In the genomic region with DNA sequence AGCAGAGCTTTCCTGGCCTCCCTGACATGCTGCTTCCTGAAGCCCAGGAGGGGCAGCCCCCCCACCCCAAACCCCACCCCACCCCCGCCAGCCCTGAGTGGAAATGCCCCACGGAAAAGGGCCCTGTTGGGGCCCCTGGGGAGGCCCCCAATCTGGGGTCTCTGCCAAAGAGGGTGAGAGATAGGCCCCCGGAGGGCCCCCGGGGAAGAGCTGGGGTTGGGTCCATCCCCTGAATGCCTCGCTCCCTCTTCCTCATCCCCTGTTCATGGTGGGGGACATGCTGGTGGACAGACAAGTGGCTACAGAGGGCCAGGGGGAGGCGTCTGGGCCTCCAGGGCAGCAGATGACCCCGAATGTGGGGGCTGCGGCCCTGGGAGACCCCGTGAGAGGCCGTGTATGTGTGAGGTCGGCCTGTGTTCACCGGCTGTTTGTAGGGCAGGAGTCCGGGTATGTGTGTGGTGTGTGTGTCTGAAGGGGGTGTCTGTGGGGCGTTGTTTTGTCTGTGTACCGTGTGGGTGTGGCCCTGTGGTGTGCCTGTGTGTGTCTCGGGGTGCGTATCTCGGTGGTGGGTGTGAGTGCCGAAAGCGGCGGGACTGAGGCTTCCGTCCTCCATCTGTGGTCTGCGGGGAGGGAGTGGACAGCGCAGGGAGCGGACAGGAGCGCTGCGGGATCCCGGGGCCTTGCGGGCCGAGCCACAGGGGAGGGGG, we compare ENCODE assay signal across 1 cellular context.
TF ChIP-seq lines count a peak whose summit lies in the region.

No MANE protein-coding gene starts in this region.

TF ChIP-seq in K562, 482 proteins besides CTCF, POLR2A, EP300 and RAD21 (continued from another document and continues in another):
- TF ChIP-seq, protein P1, sequence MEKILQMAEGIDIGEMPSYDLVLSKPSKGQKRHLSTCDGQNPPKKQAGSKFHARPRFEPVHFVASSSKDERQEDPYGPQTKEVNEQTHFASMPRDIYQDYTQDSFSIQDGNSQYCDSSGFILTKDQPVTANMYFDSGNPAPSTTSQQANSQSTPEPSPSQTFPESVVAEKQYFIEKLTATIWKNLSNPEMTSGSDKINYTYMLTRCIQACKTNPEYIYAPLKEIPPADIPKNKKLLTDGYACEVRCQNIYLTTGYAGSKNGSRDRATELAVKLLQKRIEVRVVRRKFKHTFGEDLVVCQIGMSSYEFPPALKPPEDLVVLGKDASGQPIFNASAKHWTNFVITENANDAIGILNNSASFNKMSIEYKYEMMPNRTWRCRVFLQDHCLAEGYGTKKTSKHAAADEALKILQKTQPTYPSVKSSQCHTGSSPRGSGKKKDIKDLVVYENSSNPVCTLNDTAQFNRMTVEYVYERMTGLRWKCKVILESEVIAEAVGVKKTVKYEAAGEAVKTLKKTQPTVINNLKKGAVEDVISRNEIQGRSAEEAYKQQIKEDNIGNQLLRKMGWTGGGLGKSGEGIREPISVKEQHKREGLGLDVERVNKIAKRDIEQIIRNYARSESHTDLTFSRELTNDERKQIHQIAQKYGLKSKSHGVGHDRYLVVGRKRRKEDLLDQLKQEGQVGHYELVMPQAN (IDR thresholded peaks at IDR 0.05; ENCODE audit: borderline replicate concordance), result no peak
- TF ChIP-seq CREM (IDR thresholded peaks at IDR 0.05; ENCODE audit: low read depth) (no peak), RUNX1 (IDR thresholded peaks at IDR 0.05; ENCODE audit: low read depth) (no peak), DMBX1 (CRISPR knock-in tag; IDR thresholded peaks at IDR 0.05; ENCODE audit: borderline replicate concordance) (no peak), FOS (IDR thresholded peaks at IDR 0.05; ENCODE audit: extremely low read depth, insufficient read length) (no peak), ELF1 (tag; IDR thresholded peaks at IDR 0.05) (no peak), ZFX (CRISPR knock-in tag; IDR thresholded peaks at IDR 0.05) (peak; percentile 48; the same call in 1 of the 2 replicates), PHB (CRISPR knock-in tag; IDR thresholded peaks at IDR 0.05) (no peak), OTX1 (CRISPR knock-in tag; IDR thresholded peaks at IDR 0.05) (no peak), HMG20B (CRISPR knock-in tag; IDR thresholded peaks at IDR 0.05) (no peak), TAF1 (IDR thresholded peaks at IDR 0.05; ENCODE audit: control insufficient read depth, extremely low read depth, insufficient read depth, low read length, severe bottlenecking) (no peak), TCF7L2 (IDR thresholded peaks at IDR 0.05; ENCODE audit: low read depth, low read length) (no peak), ZNF197 (CRISPR knock-in tag; IDR thresholded peaks at IDR 0.05; ENCODE audit: low read depth) (no peak; the same call in 1 of the 2 replicates), CBX8 (IDR thresholded peaks at IDR 0.05; ENCODE audit: borderline replicate concordance, extremely low read depth, low read depth, low read length, poor library complexity, severe bottlenecking) (no peak), YY1 (IDR thresholded peaks at IDR 0.05; ENCODE audit: borderline replicate concordance in 1 of 3, control insufficient read depth in 1 of 3, extremely low read depth in 1 of 3, insufficient read depth in 3 of 3, insufficient read length in 1 of 3, insufficient replicate concordance in 2 of 3, low read depth in 1 of 3, low read length in 2 of 3) (no peak), ZNF445 (CRISPR knock-in tag; IDR thresholded peaks at IDR 0.05; ENCODE audit: low read depth) (no peak), SRSF7 (optimal IDR thresholded peaks at IDR 0.05; ENCODE audit: low read depth, low read length) (no peak), PHF21A (IDR thresholded peaks at IDR 0.05; ENCODE audit: borderline replicate concordance, low read depth) (no peak), POLR2B (IDR thresholded peaks at IDR 0.05; ENCODE audit: low read depth, partially characterized antibody) (no peak), NCOR1 (IDR thresholded peaks at IDR 0.05) (peak; percentile 54), ZNF347 (CRISPR knock-in tag; IDR thresholded peaks at IDR 0.05; ENCODE audit: low read depth) (no peak), SMARCA4 (IDR thresholded peaks at IDR 0.05) (no peak), CBX2 (IDR thresholded peaks at IDR 0.05; ENCODE audit: insufficient read depth, low read length, poor library complexity, severe bottlenecking) (no peak), KDM1A (IDR thresholded peaks at IDR 0.05) (peak in 1 of 2 experiments; percentile 78; a peak in 1 of 4 replicates), SIN3A (IDR thresholded peaks at IDR 0.05; ENCODE audit: borderline replicate concordance in 2 of 2, control insufficient read depth in 1 of 2, low read depth in 2 of 2, low read length in 2 of 2) (no peak), ARHGAP35 (IDR thresholded peaks at IDR 0.05; ENCODE audit: partially characterized antibody) (no peak), CHD4 (IDR thresholded peaks at IDR 0.05; ENCODE audit: insufficient read depth, insufficient replicate concordance, low read depth, low read length, poor library complexity, severe bottlenecking) (no peak), NEUROD1 (IDR thresholded peaks at IDR 0.05; ENCODE audit: borderline replicate concordance, low read depth, low read length, partially characterized antibody) (no peak), MEF2D (tag; conservative IDR thresholded peaks at IDR 0.05; ENCODE audit: low read depth) (no peak)
- TF ChIP-seq, protein P2, sequence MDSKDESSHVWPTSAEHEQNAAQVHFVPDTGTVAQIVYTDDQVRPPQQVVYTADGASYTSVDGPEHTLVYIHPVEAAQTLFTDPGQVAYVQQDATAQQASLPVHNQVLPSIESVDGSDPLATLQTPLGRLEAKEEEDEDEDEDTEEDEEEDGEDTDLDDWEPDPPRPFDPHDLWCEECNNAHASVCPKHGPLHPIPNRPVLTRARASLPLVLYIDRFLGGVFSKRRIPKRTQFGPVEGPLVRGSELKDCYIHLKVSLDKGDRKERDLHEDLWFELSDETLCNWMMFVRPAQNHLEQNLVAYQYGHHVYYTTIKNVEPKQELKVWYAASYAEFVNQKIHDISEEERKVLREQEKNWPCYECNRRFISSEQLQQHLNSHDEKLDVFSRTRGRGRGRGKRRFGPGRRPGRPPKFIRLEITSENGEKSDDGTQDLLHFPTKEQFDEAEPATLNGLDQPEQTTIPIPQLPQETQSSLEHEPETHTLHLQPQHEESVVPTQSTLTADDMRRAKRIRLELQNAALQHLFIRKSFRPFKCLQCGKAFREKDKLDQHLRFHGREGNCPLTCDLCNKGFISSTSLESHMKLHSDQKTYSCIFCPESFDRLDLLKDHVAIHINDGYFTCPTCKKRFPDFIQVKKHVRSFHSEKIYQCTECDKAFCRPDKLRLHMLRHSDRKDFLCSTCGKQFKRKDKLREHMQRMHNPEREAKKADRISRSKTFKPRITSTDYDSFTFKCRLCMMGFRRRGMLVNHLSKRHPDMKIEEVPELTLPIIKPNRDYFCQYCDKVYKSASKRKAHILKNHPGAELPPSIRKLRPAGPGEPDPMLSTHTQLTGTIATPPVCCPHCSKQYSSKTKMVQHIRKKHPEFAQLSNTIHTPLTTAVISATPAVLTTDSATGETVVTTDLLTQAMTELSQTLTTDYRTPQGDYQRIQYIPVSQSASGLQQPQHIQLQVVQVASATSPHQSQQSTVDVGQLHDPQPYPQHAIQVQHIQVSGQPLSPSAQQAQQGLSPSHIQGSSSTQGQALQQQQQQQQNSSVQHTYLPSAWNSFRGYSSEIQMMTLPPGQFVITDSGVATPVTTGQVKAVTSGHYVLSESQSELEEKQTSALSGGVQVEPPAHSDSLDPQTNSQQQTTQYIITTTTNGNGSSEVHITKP (IDR thresholded peaks at IDR 0.05; ENCODE audit: partially characterized antibody), result no peak
- TF ChIP-seq, protein P3, sequence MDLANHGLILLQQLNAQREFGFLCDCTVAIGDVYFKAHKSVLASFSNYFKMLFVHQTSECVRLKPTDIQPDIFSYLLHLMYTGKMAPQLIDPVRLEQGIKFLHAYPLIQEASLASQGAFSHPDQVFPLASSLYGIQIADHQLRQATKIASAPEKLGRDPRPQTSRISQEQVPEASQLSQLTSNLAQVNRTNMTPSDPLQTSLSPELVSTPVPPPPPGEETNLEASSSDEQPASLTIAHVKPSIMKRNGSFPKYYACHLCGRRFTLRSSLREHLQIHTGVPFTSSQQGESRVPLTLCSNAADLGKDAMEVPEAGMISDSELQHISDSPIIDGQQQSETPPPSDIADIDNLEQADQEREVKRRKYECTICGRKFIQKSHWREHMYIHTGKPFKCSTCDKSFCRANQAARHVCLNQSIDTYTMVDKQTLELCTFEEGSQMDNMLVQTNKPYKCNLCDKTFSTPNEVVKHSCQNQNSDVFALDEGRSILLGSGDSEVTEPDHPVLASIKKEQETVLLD (IDR thresholded peaks at IDR 0.05), result peak; percentile 31; the same call in 1 of the 2 replicates
- TF ChIP-seq, protein P4, sequence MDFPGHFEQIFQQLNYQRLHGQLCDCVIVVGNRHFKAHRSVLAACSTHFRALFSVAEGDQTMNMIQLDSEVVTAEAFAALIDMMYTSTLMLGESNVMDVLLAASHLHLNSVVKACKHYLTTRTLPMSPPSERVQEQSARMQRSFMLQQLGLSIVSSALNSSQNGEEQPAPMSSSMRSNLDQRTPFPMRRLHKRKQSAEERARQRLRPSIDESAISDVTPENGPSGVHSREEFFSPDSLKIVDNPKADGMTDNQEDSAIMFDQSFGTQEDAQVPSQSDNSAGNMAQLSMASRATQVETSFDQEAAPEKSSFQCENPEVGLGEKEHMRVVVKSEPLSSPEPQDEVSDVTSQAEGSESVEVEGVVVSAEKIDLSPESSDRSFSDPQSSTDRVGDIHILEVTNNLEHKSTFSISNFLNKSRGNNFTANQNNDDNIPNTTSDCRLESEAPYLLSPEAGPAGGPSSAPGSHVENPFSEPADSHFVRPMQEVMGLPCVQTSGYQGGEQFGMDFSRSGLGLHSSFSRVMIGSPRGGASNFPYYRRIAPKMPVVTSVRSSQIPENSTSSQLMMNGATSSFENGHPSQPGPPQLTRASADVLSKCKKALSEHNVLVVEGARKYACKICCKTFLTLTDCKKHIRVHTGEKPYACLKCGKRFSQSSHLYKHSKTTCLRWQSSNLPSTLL (IDR thresholded peaks at IDR 0.05), result no peak
- TF ChIP-seq, protein P5, sequence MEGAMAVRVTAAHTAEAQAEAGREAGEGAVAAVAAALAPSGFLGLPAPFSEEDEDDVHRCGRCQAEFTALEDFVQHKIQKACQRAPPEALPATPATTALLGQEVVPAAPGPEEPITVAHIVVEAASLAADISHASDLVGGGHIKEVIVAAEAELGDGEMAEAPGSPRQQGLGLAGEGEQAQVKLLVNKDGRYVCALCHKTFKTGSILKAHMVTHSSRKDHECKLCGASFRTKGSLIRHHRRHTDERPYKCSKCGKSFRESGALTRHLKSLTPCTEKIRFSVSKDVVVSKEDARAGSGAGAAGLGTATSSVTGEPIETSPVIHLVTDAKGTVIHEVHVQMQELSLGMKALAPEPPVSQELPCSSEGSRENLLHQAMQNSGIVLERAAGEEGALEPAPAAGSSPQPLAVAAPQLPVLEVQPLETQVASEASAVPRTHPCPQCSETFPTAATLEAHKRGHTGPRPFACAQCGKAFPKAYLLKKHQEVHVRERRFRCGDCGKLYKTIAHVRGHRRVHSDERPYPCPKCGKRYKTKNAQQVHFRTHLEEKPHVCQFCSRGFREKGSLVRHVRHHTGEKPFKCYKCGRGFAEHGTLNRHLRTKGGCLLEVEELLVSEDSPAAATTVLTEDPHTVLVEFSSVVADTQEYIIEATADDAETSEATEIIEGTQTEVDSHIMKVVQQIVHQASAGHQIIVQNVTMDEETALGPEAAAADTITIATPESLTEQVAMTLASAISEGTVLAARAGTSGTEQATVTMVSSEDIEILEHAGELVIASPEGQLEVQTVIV (CRISPR knock-in tag; IDR thresholded peaks at IDR 0.05; ENCODE audit: borderline replicate concordance), result no peak
- TF ChIP-seq, protein P6, sequence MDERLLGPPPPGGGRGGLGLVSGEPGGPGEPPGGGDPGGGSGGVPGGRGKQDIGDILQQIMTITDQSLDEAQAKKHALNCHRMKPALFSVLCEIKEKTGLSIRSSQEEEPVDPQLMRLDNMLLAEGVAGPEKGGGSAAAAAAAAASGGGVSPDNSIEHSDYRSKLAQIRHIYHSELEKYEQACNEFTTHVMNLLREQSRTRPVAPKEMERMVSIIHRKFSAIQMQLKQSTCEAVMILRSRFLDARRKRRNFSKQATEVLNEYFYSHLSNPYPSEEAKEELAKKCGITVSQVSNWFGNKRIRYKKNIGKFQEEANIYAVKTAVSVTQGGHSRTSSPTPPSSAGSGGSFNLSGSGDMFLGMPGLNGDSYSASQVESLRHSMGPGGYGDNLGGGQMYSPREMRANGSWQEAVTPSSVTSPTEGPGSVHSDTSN (CRISPR knock-in tag; IDR thresholded peaks at IDR 0.05; ENCODE audit: low read depth), result no peak
- TF ChIP-seq, protein P6 (tag; conservative IDR thresholded peaks at IDR 0.05; ENCODE audit: low read depth), result no peak
- TF ChIP-seq, protein P7, sequence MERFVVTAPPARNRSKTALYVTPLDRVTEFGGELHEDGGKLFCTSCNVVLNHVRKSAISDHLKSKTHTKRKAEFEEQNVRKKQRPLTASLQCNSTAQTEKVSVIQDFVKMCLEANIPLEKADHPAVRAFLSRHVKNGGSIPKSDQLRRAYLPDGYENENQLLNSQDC (CRISPR knock-in tag; IDR thresholded peaks at IDR 0.05), result no peak
- TF ChIP-seq, protein P8, sequence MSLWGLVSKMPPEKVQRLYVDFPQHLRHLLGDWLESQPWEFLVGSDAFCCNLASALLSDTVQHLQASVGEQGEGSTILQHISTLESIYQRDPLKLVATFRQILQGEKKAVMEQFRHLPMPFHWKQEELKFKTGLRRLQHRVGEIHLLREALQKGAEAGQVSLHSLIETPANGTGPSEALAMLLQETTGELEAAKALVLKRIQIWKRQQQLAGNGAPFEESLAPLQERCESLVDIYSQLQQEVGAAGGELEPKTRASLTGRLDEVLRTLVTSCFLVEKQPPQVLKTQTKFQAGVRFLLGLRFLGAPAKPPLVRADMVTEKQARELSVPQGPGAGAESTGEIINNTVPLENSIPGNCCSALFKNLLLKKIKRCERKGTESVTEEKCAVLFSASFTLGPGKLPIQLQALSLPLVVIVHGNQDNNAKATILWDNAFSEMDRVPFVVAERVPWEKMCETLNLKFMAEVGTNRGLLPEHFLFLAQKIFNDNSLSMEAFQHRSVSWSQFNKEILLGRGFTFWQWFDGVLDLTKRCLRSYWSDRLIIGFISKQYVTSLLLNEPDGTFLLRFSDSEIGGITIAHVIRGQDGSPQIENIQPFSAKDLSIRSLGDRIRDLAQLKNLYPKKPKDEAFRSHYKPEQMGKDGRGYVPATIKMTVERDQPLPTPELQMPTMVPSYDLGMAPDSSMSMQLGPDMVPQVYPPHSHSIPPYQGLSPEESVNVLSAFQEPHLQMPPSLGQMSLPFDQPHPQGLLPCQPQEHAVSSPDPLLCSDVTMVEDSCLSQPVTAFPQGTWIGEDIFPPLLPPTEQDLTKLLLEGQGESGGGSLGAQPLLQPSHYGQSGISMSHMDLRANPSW (CRISPR knock-in tag; IDR thresholded peaks at IDR 0.05), result no peak
- TF ChIP-seq, protein P9, sequence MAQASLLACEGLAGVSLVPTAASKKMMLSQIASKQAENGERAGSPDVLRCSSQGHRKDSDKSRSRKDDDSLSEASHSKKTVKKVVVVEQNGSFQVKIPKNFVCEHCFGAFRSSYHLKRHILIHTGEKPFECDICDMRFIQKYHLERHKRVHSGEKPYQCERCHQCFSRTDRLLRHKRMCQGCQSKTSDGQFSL (CRISPR knock-in tag; IDR thresholded peaks at IDR 0.05), result 0 out of 2 replicates have a peak, but pooled peaks have one; percentile 52
- TF ChIP-seq, protein P9 (tag; IDR thresholded peaks at IDR 0.05), result no peak
